Comparison of ENCODE assay signal across 8 cellular contexts in the genomic region with DNA sequence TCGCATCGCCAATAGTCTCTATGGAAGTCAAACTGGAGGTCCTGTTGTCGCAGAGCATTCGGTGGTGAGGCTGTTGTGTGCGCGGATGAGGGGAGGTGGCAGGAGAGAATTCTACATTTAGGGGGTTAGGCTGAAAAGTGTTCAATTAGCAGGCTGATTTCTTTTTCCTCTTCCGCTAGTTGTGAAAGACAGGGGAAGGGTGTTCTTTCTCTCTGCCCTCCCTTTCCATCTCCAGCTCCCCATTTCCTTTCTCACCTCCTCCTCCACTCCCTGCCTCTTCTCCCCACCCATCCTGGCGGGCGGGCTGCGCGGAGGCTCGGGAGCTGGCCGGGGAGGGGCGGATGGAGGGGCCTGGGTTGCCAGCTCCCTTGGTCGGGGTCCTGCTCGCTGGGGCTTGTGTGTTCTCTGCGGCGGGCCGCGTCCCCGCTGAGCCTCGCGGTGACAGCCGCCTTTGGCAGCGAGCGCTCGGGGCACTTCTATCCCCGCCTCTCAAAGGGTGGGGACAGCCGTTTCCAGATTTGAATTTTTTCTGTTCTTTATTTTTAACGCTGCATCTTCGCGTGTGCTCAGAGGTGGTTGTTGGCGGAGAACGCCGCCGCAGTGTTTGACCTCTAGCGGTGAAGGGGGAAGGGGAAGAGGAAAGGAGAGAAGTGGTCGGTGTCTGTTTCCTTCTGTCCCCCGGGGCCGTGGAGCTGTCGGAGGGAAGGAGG. TPM values are rescaled to one million over a fixed set of nuclear protein-coding genes. Genes with fewer than 3 reads are reported as not detected.
A peak's percentile ranks its signal among the peaks of the same experiment; 100 is the strongest.
DNase-seq lines count a peak whose midpoint lies in the region; ATAC-seq and TF ChIP-seq lines count a peak whose summit lies in the region.

No MANE protein-coding gene starts in this region.

- H3K36me3 ChIP-seq in BLaER1 = peaks cover 4% of the 10 kb centered on the region; the same call in 1 of the 2 replicates
- H3K36me3 ChIP-seq in ascending aorta = no peaks in the 10 kb centered on the region
- H3K36me3 ChIP-seq in mesodermal cell (ENCODE audit: control insufficient read depth, insufficient read depth, low read length) = peaks cover 12% of the 10 kb centered on the region

- H3K4me3 Mint-ChIP-seq in effector memory CD8-positive, alpha-beta T cell = peak overlapping the region in 1 of 2 donors; percentile 35
- H3K4me3 Mint-ChIP-seq in immature natural killer cell = peak overlapping the region in 1 of 5 donors; percentile 11

- H3K4me3 ChIP-seq in BLaER1 = peak overlapping the region; percentile 87
- H3K4me3 ChIP-seq in ascending aorta = peak overlapping the region; percentile 39 to 57
- peak overlapping the region; percentile 89 for H3K4me3 ChIP-seq in mesodermal cell (ENCODE audit: extremely low read depth, insufficient read depth, low read length, poor library complexity, severe bottlenecking)

- DNase-seq in HK-2 (ENCODE audit: unreplicated experiment) (peak; percentile 43), ascending aorta (ENCODE audit: low spot score in 2 of 2) (no peak), immature natural killer cell (no peak), NCI-H2196 (lab: John Stamatoyannopoulos, UW; ENCODE audit: unreplicated experiment) (no peak)
- DNase-seq in effector memory CD8-positive, alpha-beta T cell = no peak

- H3K36me3 Mint-ChIP-seq in effector memory CD8-positive, alpha-beta T cell (ENCODE audit: insufficient read depth) = no peaks in the 10 kb centered on the region
- H3K36me3 Mint-ChIP-seq in immature natural killer cell = peaks cover 0 to 7% (median 6%) of the 10 kb centered on the region in 3 donors

- H3K4me1 Mint-ChIP-seq in effector memory CD8-positive, alpha-beta T cell (ENCODE audit: low read depth in 2 of 2) = peaks cover 0 to 3% of the 10 kb centered on the region in 2 donors
- peaks cover under 1 to 4% of the 10 kb centered on the region in 2 donors for H3K4me1 Mint-ChIP-seq in immature natural killer cell

- peaks cover 74% of the 10 kb centered on the region for H4K20me1 ChIP-seq in BLaER1

- H3K27me3 Mint-ChIP-seq in effector memory CD8-positive, alpha-beta T cell = peaks cover 29 to 52% of the 10 kb centered on the region in 2 donors
- H3K27me3 Mint-ChIP-seq in immature natural killer cell (ENCODE audit: low read depth in 3 of 3) = peaks cover 18 to 31% (median 25%) of the 10 kb centered on the region in 3 donors

- no peak for ATAC-seq in effector memory CD8-positive, alpha-beta T cell (replicated peaks)
- no peak for ATAC-seq in HG02588 (IDR thresholded peaks at IDR 0.05; ENCODE audit: unreplicated experiment)

- 0% methylated on average over 30 to 37 of the region's 41 CpGs for WGBS in mesodermal cell (ENCODE audit: insufficient coverage in 2 of 2), 2 experiments

- peaks cover 34% of the 10 kb centered on the region for H3K4me1 ChIP-seq in BLaER1
- peaks cover 0 to 8% of the 10 kb centered on the region in 2 donors for H3K4me1 ChIP-seq in ascending aorta
- no peaks in the 10 kb centered on the region for H3K4me1 ChIP-seq in mesodermal cell (ENCODE audit: control insufficient read depth, insufficient read depth, low read length, poor library complexity, severe bottlenecking)

- H3K9me3 ChIP-seq in BLaER1 (no peaks in the 10 kb centered on the region), ascending aorta (no peaks in the 10 kb centered on the region), mesodermal cell (ENCODE audit: control insufficient read depth, low read length) (no peaks in the 10 kb centered on the region)

- peak overlapping the region; percentile 78 for H3K4me2 ChIP-seq in BLaER1

- TF ChIP-seq CTCF in ascending aorta (IDR thresholded peaks at IDR 0.05) = no peak

- H3K27ac ChIP-seq in BLaER1 = peak overlapping the region; percentile 97
- H3K27ac ChIP-seq in ascending aorta = no peak overlapping the region
- peak overlapping the region; percentile 85 for H3K27ac ChIP-seq in mesodermal cell (ENCODE audit: low read depth, low read length, severe bottlenecking)

- peak overlapping the region; percentile 96 for H3K9ac ChIP-seq in BLaER1

- no peak overlapping the region for H3K27ac Mint-ChIP-seq in effector memory CD8-positive, alpha-beta T cell
- no peak overlapping the region for H3K27ac Mint-ChIP-seq in immature natural killer cell

- intact Hi-C loops in ascending aorta (cut with DNase I) = no loop called here

- H3K27me3 ChIP-seq in BLaER1 (no peaks in the 10 kb centered on the region), ascending aorta (peaks cover 16% of the 10 kb centered on the region)

- peaks cover 0 to 7% of the 10 kb centered on the region in 2 donors for H3K9me3 Mint-ChIP-seq in effector memory CD8-positive, alpha-beta T cell
- H3K9me3 Mint-ChIP-seq in immature natural killer cell = peaks cover under 1 to 33% (median 12%) of the 10 kb centered on the region in 6 donors

RNA-seq across cellular contexts. Expression of gene SOX11, which starts 3.6 kb away (rescaled TPM):
- total RNA-seq in ascending aorta = not detected
- polyA plus RNA-seq in mesodermal cell (2013, experiment 1 of 2) = 30.1 TPM
- polyA plus RNA-seq in mesodermal cell (2013, experiment 2 of 2) = 24.3 TPM
- polyA plus RNA-seq in immature natural killer cell = not detected

Comparison
In these comparisons a context has a peak if more than half of its experiments do, and no peak if none do; other contexts are left out.
1. H3K27ac ChIP-seq: peak in BLaER1 (single experiment) and mesodermal cell (single experiment); none in ascending aorta (0 of 2).
2. Peak in every context shown above with its lines, with median percentiles within 50 percentile points of each other: H3K4me3 ChIP-seq.